Comparison of ENCODE assay signal across 13 cellular contexts in genomic region chr20:48538058-48538825, GRCh38.
DNase-seq lines count a peak whose midpoint lies in the region; ATAC-seq and TF ChIP-seq lines count a peak whose summit lies in the region.
"Had no signal": no experiment of that assay in that cellular context is flagged by ENCODE, and none has a peak within 500 bp of the region (broad histone marks: within the 10 kb centered on the region; RNA-seq: fewer than 3 reads in every experiment).

No MANE protein-coding gene starts in this region.

- peak overlapping the region; percentile 42; the same call in 1 of the 2 replicates for H3K4me2 ChIP-seq in GM23338
- peak overlapping the region; percentile 64 for H3K4me2 ChIP-seq in PC-9

- ATAC-seq in GM23338 (peak; percentile 77), HG02938 (IDR thresholded peaks at IDR 0.05; ENCODE audit: unreplicated experiment) (no peak), HG02759 (IDR thresholded peaks at IDR 0.05; ENCODE audit: unreplicated experiment) (no peak), HG03432 (IDR thresholded peaks at IDR 0.05; ENCODE audit: unreplicated experiment) (no peak)
- ATAC-seq: heart right ventricle, Right ventricle myocardium inferior had no signal

- H3K27me3 ChIP-seq in GM23338 (ENCODE audit: insufficient read depth) (no peaks in the 10 kb centered on the region), PC-9 (ENCODE audit: insufficient read depth, low read depth) (no peaks in the 10 kb centered on the region)

- intact Hi-C loops in PC-9 (cut with micrococcal nuclease; ENCODE audit: unreplicated experiment), result loop anchor here (1.0 to 5.0 kb wide), 4 partner anchors 83 to 566 kb away; no protein-coding TSS in a partner anchor

- POLR2A ChIA-PET in PC-9 (lab: Charles Lee; ENCODE audit: unreplicated experiment), result interaction anchor here (0.5 to 1.2 kb wide), 15 partner anchors 36 to 1732 kb away, joined by 3 to 8 read pairs (median 4); partner anchors contain the start of gene NCOA3

- peaks cover 24% of the 10 kb centered on the region for H3K4me1 Mint-ChIP-seq in GM23338
- H3K4me1 Mint-ChIP-seq in progenitor cell of endocrine pancreas (ENCODE audit: low read depth), result peaks cover 30% of the 10 kb centered on the region

- H2AFZ ChIP-seq in GM23338, result no peak overlapping the region
- no peak overlapping the region for H2AFZ ChIP-seq in PC-9

- H3K9me3 Mint-ChIP-seq in GM23338 (peaks cover 17% of the 10 kb centered on the region), progenitor cell of endocrine pancreas (ENCODE audit: low read depth) (peaks cover 4% of the 10 kb centered on the region)

- TF ChIP-seq CTCF in GM23338 (conservative IDR thresholded peaks at IDR 0.05; ENCODE audit: low read depth in 2 of 2) (no peak), PC-9 (conservative IDR thresholded peaks at IDR 0.05) (no peak), fibroblast of mammary gland (conservative IDR thresholded peaks at IDR 0.05; ENCODE audit: control insufficient read depth, insufficient read depth, low read depth, low read length) (no peak), progenitor cell of endocrine pancreas (IDR thresholded peaks at IDR 0.05; ENCODE audit: unreplicated experiment) (no peak)

- H3K36me3 ChIP-seq in GM23338 (ENCODE audit: insufficient read depth) (no peaks in the 10 kb centered on the region), PC-9 (ENCODE audit: low read depth) (no peaks in the 10 kb centered on the region)
- H3K36me3 ChIP-seq: heart right ventricle, neutrophil had no signal

- H3K4me3 ChIP-seq in GM23338, result no peak overlapping the region
- H3K4me3 ChIP-seq in PC-9, result peak overlapping the region; percentile 7; the same call in 1 of the 2 replicates
- H3K4me3 ChIP-seq in fibroblast of mammary gland (ENCODE audit: control insufficient read depth, low read depth, low read length), result no peak overlapping the region
- H3K4me3 ChIP-seq: heart right ventricle had no signal

- H3F3A ChIP-seq in GM23338 (replicated peaks; ENCODE audit: low read depth), result no peaks in the 10 kb centered on the region
- H3F3A ChIP-seq in PC-9 (ENCODE audit: insufficient read depth, low read depth), result peaks cover 38% of the 10 kb centered on the region

- peaks cover 7% of the 10 kb centered on the region for H3K36me3 Mint-ChIP-seq in GM23338 (ENCODE audit: low read depth)
- H3K36me3 Mint-ChIP-seq in progenitor cell of endocrine pancreas (ENCODE audit: insufficient read depth), result peaks cover 4% of the 10 kb centered on the region
- H3K36me3 Mint-ChIP-seq: brain had no signal

- H4K20me1 ChIP-seq in GM23338 (replicated peaks; ENCODE audit: insufficient read depth), result no peaks in the 10 kb centered on the region
- H4K20me1 ChIP-seq in PC-9 (ENCODE audit: insufficient read depth), result no peaks in the 10 kb centered on the region

- H3K4me1 ChIP-seq in GM23338 (ENCODE audit: insufficient read depth), result peaks cover 8% of the 10 kb centered on the region; the same call in 1 of the 2 replicates
- peaks cover 47% of the 10 kb centered on the region for H3K4me1 ChIP-seq in PC-9 (replicated peaks; ENCODE audit: insufficient read depth)
- H3K4me1 ChIP-seq: heart right ventricle had no signal

- no peaks in the 10 kb centered on the region for H3K79me2 ChIP-seq in GM23338 (replicated peaks; ENCODE audit: insufficient read depth)
- H3K79me2 ChIP-seq in PC-9 (ENCODE audit: low read depth), result no peaks in the 10 kb centered on the region

- H3K27ac Mint-ChIP-seq in GM23338 (peak overlapping the region; percentile 18), progenitor cell of endocrine pancreas (peak overlapping the region; percentile 51)
- H3K27ac Mint-ChIP-seq: brain had no signal

- BruUV-seq in PC-9 (replicated peaks; lab: Mats Ljungman, UMichigan), result no TSS peak

- H3K4me3 Mint-ChIP-seq in GM23338 (0 out of 3 replicates have a peak overlapping the region, but pooled peaks have one; percentile 3), progenitor cell of endocrine pancreas (ENCODE audit: low read depth) (peak overlapping the region; percentile 22)
- H3K4me3 Mint-ChIP-seq: brain had no signal

- peaks cover 8% of the 10 kb centered on the region; the same call in 1 of the 2 replicates for H3K9me2 ChIP-seq in GM23338 (ENCODE audit: insufficient read depth)
- H3K9me2 ChIP-seq in PC-9 (ENCODE audit: insufficient read depth), result no peaks in the 10 kb centered on the region

- H3K27ac ChIP-seq in GM23338 (ENCODE audit: low read depth) (peak overlapping the region; percentile 51; the same call in 1 of the 2 replicates), PC-9 (peak overlapping the region; percentile 84)
- H3K27ac ChIP-seq: heart right ventricle, neutrophil had no signal

- H3K9me3 ChIP-seq in PC-9 (ENCODE audit: insufficient read depth, low read depth), result peaks cover 8% of the 10 kb centered on the region
- H3K9me3 ChIP-seq: heart right ventricle, neutrophil had no signal

- H3K27me3 Mint-ChIP-seq in GM23338 (ENCODE audit: insufficient read depth, low read depth, poor library complexity) (peaks cover 11% of the 10 kb centered on the region), progenitor cell of endocrine pancreas (peaks cover 6% of the 10 kb centered on the region)

- DNase-seq in GM23338 (ENCODE audit: low spot score), result peak; percentile 59
- DNase-seq in PC-9, result peak; percentile 94 to 99
- DNase-seq in fibroblast of mammary gland (ENCODE audit: low read depth), result peak; percentile 2
- DNase-seq in progenitor cell of endocrine pancreas (ENCODE audit: low spot score, unreplicated experiment), result no peak
- DNase-seq in NCI-H524 treated with DMSO at 0.1 percent for 48 hours (lab: John Stamatoyannopoulos, UW), result no peak
- DNase-seq: heart right ventricle, NCI-H1048 had no signal

- CTCF ChIA-PET in PC-9 (lab: Charles Lee), result interaction anchor here (0.6 to 3.1 kb wide), 3 partner anchors 82 to 179 kb away, joined by 3 to 31 read pairs (median 5); no protein-coding TSS in a partner anchor

TF ChIP-seq in GM23338, 12 proteins besides CTCF, POLR2A, EP300 and RAD21:
- TF ChIP-seq POLR2AphosphoS5 (IDR thresholded peaks at IDR 0.05; ENCODE audit: low read depth), result no peak
- 0 out of 2 replicates have a peak, but pooled peaks have one; percentile 31 for TF ChIP-seq ZNF462 (CRISPR knock-in tag; IDR thresholded peaks at IDR 0.05)
- no peak for TF ChIP-seq EZH2 (IDR thresholded peaks at IDR 0.05; ENCODE audit: low read depth, unreplicated experiment)

Comparison
In these comparisons a context has a peak if more than half of its experiments do, and no peak if none do; other contexts are left out.
1. DNase-seq: peak in GM23338 (single experiment), PC-9 (2 of 2) and fibroblast of mammary gland (single experiment); none in progenitor cell of endocrine pancreas (single experiment) and NCI-H524 treated with DMSO at 0.1 percent for 48 hours (single experiment).